Comparison of ENCODE assay signal across 8 cellular contexts in genomic region chr1:184838374-184838995, GRCh38.
DNase-seq lines count a peak whose midpoint lies in the region; ATAC-seq, FAIRE-seq and TF ChIP-seq lines count a peak whose summit lies in the region.

No MANE protein-coding gene starts in this region.

- no peak overlapping the region for H2AFZ ChIP-seq in smooth muscle cell (ENCODE audit: low read depth)

- no peak overlapping the region for H3K27ac ChIP-seq in smooth muscle cell (ENCODE audit: low read depth)

- in situ Hi-C loops in HAP-1 (cut with MboI; ENCODE audit: low sequenced_read_pairs), result no loop called here

- FAIRE-seq in GM12892 (lab: Jason Lieb, UNC) (peak; percentile 24), frontal cortex (lab: Jason Lieb, UNC) (no peak)

- no peaks in the 10 kb centered on the region for H3K4me1 ChIP-seq in HAP-1
- H3K4me1 ChIP-seq in smooth muscle cell (ENCODE audit: low read depth), result no peaks in the 10 kb centered on the region

- H4K20me1 ChIP-seq in smooth muscle cell (ENCODE audit: low read depth), result no peaks in the 10 kb centered on the region

- H3K9me3 ChIP-seq in HAP-1, result no peaks in the 10 kb centered on the region
- H3K9me3 ChIP-seq in smooth muscle cell (replicated peaks; ENCODE audit: low read depth), result no peaks in the 10 kb centered on the region

- H3K79me2 ChIP-seq in smooth muscle cell (ENCODE audit: low read depth), result no peaks in the 10 kb centered on the region

- H3K27me3 ChIP-seq in HAP-1 (ENCODE audit: low read depth) (no peaks in the 10 kb centered on the region), smooth muscle cell (ENCODE audit: low read depth) (no peaks in the 10 kb centered on the region)

- H3K9ac ChIP-seq in smooth muscle cell (ENCODE audit: low read depth), result no peak overlapping the region

- TF ChIP-seq POLR2A in GM12892 (IDR thresholded peaks at IDR 0.05; ENCODE audit: low read depth, low read length), result no peak

- H3K4me2 ChIP-seq in smooth muscle cell, result no peak overlapping the region

- H3K4me3 ChIP-seq in skeletal muscle cell (ENCODE audit: low read depth, low read length) (no peak overlapping the region), HAP-1 (no peak overlapping the region), smooth muscle cell (no peak overlapping the region)

- 54% methylated on average over 5 of the region's 5 CpGs for WGBS in smooth muscle cell (ENCODE audit: low lambda C conversion rate)

- DNase-seq in GM12892 (ENCODE audit: insufficient read length) (no peak), SKM-1 treated with dmso at 0.1 percent for 144 hours (lab: John Stamatoyannopoulos, UW; ENCODE audit: unreplicated experiment) (peak; percentile 55), frontal cortex (ENCODE audit: low spot score in 2 of 2) (peak; percentile 7 to 36), skeletal muscle cell (ENCODE audit: low read depth) (peak; percentile 96), HAP-1 (ENCODE audit: low spot score in 2 of 2) (no peak), smooth muscle cell (lab: John Stamatoyannopoulos, UW; ENCODE audit: unreplicated experiment) (no peak)

- ATAC-seq in GM21825 (IDR thresholded peaks at IDR 0.05; ENCODE audit: unreplicated experiment) (no peak), HG02623 (IDR thresholded peaks at IDR 0.05; ENCODE audit: unreplicated experiment) (no peak)

- H3K36me3 ChIP-seq in HAP-1 (replicated peaks) (no peaks in the 10 kb centered on the region), smooth muscle cell (ENCODE audit: low read depth) (no peaks in the 10 kb centered on the region)

- H3F3A ChIP-seq in smooth muscle cell (ENCODE audit: low read depth), result peaks cover 4% of the 10 kb centered on the region

- TF ChIP-seq CTCF in smooth muscle cell (IDR thresholded peaks at IDR 0.05; ENCODE audit: borderline replicate concordance, insufficient read depth, poor library complexity, severe bottlenecking), result no peak

Comparison
In these comparisons a context has a peak if more than half of its experiments do, and no peak if none do; other contexts are left out.
1. DNase-seq: peak in SKM-1 treated with dmso at 0.1 percent for 144 hours (single experiment), frontal cortex (2 of 2) and skeletal muscle cell (single experiment); none in GM12892 (single experiment), HAP-1 (0 of 2) and smooth muscle cell (single experiment).